Comparison of ENCODE assay signal across 1 cellular context in the genomic region with DNA sequence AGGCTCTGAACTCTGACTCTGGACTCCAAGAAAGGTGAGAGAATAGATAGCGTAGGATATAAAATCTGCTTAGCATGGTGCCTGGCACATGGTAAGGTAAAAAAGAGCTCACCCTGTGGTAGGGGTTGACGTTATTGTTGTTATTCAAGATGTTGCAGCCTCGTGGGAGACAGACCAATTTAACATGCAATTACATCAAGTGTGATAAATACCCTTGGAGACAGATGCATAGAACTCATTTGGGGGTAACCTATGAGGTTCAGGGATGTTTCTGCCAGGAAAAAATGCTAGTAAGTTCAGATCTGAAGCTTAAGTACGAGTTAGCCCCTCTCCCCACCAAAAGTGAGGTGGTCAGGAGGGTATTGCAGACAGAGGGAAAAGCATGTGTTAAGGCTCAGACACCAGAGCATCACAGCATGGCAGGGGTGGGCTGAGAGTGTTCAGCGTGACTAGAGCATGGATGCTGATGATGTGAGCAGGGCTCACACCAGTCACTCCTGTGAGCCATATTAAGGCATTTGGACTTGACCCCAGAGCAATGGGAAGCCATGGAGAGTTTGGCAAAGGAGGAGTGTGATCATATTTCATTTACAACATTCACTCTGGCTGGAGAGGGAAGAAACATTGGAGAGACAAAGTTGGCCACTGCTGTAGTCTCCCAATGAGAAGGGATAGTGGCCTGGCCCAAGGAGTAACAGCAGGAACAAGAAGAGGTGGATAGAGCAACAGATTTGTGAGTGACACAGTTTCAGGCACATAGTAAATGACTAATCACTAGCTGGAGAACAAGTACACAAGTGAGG.
TF ChIP-seq lines count a peak whose summit lies in the region.

No MANE protein-coding gene starts in this region.

TF ChIP-seq in IMR-90, 13 proteins besides CTCF, POLR2A, EP300 and RAD21 (continued from another document):
- TF ChIP-seq ELK1 (IDR thresholded peaks at IDR 0.05; ENCODE audit: borderline replicate concordance, low read depth, low read length) (no peak), RCOR1 (IDR thresholded peaks at IDR 0.05; ENCODE audit: insufficient replicate concordance, low read length) (no peak), MXI1 (IDR thresholded peaks at IDR 0.05; ENCODE audit: borderline replicate concordance, low read depth, low read length) (no peak), CHD1 (IDR thresholded peaks at IDR 0.05; ENCODE audit: low read depth, low read length) (no peak), FOS (IDR thresholded peaks at IDR 0.05; ENCODE audit: low read depth, low read length) (no peak), SMC3 (IDR thresholded peaks at IDR 0.05; ENCODE audit: low read depth, low read length) (no peak), RFX5 (IDR thresholded peaks at IDR 0.05; ENCODE audit: low read depth, low read length) (no peak), MAFK (IDR thresholded peaks at IDR 0.05; ENCODE audit: low read depth, low read length) (no peak), NFE2L2 (IDR thresholded peaks at IDR 0.05; ENCODE audit: low read depth, low read length) (no peak)
- TF ChIP-seq, protein P1, sequence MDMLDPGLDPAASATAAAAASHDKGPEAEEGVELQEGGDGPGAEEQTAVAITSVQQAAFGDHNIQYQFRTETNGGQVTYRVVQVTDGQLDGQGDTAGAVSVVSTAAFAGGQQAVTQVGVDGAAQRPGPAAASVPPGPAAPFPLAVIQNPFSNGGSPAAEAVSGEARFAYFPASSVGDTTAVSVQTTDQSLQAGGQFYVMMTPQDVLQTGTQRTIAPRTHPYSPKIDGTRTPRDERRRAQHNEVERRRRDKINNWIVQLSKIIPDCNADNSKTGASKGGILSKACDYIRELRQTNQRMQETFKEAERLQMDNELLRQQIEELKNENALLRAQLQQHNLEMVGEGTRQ (IDR thresholded peaks at IDR 0.05; ENCODE audit: low read depth, low read length) = no peak
TF ChIP-seq in IMR-90: peak in this region for 0.
